In genomic region chr3:58098531-58098930, GRCh38 we compare ENCODE assay signal across 21 cellular contexts.
"Had no signal": no experiment of that assay in that cellular context is flagged by ENCODE, and none has a peak within 500 bp of the region (broad histone marks: within the 10 kb centered on the region; RNA-seq: fewer than 3 reads in every experiment).

No MANE protein-coding gene starts in this region.

- ATAC-seq: effector memory CD8-positive, alpha-beta T cell; heart left ventricle; left colon; left ventricle myocardium superior; psoas muscle; sciatic nerve; stimulated activated naive B cell treated with anti-CD40 and anti-IgM and Interleukin-4, amounts not matched to agents 10 μg/mL and 1 μg/mL and 100 μg/mL, for 72 hours; stimulated activated naive CD8-positive, alpha-beta T cell treated with anti-CD3 and anti-CD28 coated beads, Interleukin-15, amount 100 ng/mL, for 72 hours had no signal

- DNase-seq: effector memory CD8-positive, alpha-beta T cell; heart left ventricle; hippocampal formation; left colon; left ventricle myocardium superior; mesenchymal stem cell; naive B cell; psoas muscle; stimulated activated CD4-positive, alpha-beta T cell treated with anti-CD3 and anti-CD28 coated beads, Interleukin-2, amount 100 ng/mL, for 24 hours; stimulated activated CD4-positive, alpha-beta T cell treated with anti-CD3 and anti-CD28 coated beads, Interleukin-4, amount 100 ng/mL, for 4 hours; stimulated activated naive B cell treated with anti-CD40 and anti-IgM and Interleukin-4, amounts not matched to agents 10 μg/mL and 1 μg/mL and 100 μg/mL, for 72 hours; stimulated activated naive CD8-positive, alpha-beta T cell treated with anti-CD3 and anti-CD28 coated beads, Interleukin-15, amount 100 ng/mL, for 72 hours; testis; transverse colon; uterus had no signal

- H3K27ac Mint-ChIP-seq: dendritic cell treated with granulocyte-macrophage colony-stimulating factor and Interleukin-4, amounts not matched to agents 40 ng/mL and 50 ng/mL, for 4 days; nephron; stimulated activated naive B cell treated with anti-CD40 and anti-IgM and Interleukin-4, amounts not matched to agents 10 μg/mL and 1 μg/mL and 100 μg/mL, for 72 hours; stimulated activated naive CD8-positive, alpha-beta T cell treated with anti-CD3 and anti-CD28 coated beads, Interleukin-15, amount 100 ng/mL, for 72 hours had no signal

- FAIRE-seq: colon, frontal cortex had no signal

- H3K4me1 Mint-ChIP-seq: stimulated activated naive B cell treated with anti-CD40 and anti-IgM and Interleukin-4, amounts not matched to agents 10 μg/mL and 1 μg/mL and 100 μg/mL, for 72 hours had no signal

- H3K9me3 Mint-ChIP-seq: dendritic cell treated with granulocyte-macrophage colony-stimulating factor and Interleukin-4, amounts not matched to agents 40 ng/mL and 50 ng/mL, for 4 days; effector memory CD8-positive, alpha-beta T cell; naive B cell; nephron; stimulated activated naive B cell treated with anti-CD40 and anti-IgM and Interleukin-4, amounts not matched to agents 10 μg/mL and 1 μg/mL and 100 μg/mL, for 72 hours had no signal

- H3K27ac ChIP-seq: neutrophil, psoas muscle, testis, transverse colon, uterus had no signal

- H3K27me3 Mint-ChIP-seq: dendritic cell treated with granulocyte-macrophage colony-stimulating factor and Interleukin-4, amounts not matched to agents 40 ng/mL and 50 ng/mL, for 4 days; effector memory CD8-positive, alpha-beta T cell; naive B cell; stimulated activated naive B cell treated with anti-CD40 and anti-IgM and Interleukin-4, amounts not matched to agents 10 μg/mL and 1 μg/mL and 100 μg/mL, for 72 hours; stimulated activated naive CD8-positive, alpha-beta T cell treated with anti-CD3 and anti-CD28 coated beads, Interleukin-15, amount 100 ng/mL, for 72 hours had no signal

- H3K4me3 Mint-ChIP-seq: dendritic cell treated with granulocyte-macrophage colony-stimulating factor and Interleukin-4, amounts not matched to agents 40 ng/mL and 50 ng/mL, for 4 days; effector memory CD8-positive, alpha-beta T cell; naive B cell; nephron; stimulated activated naive B cell treated with anti-CD40 and anti-IgM and Interleukin-4, amounts not matched to agents 10 μg/mL and 1 μg/mL and 100 μg/mL, for 72 hours; stimulated activated naive CD8-positive, alpha-beta T cell treated with anti-CD3 and anti-CD28 coated beads, Interleukin-15, amount 100 ng/mL, for 72 hours had no signal
